In genomic region chr1:154219511-154219910, GRCh38 we compare ENCODE assay signal across 9 cellular contexts. TPM values are rescaled to one million over a fixed set of nuclear protein-coding genes. Genes with fewer than 3 reads are reported as not detected.
DNase-seq lines count a peak whose midpoint lies in the region; ATAC-seq and TF ChIP-seq lines count a peak whose summit lies in the region.
"Had no signal": no experiment of that assay in that cellular context is flagged by ENCODE, and none has a peak within 500 bp of the region (broad histone marks: within the 10 kb centered on the region; RNA-seq: fewer than 3 reads in every experiment).

No MANE protein-coding gene starts in this region.

- intact Hi-C loops in ascending aorta (cut with DNase I) (no loop called here), testis (cut with DNase I; ENCODE audit: low total_unique reads) (no loop called here)

- DNase-seq in CD1c-positive myeloid dendritic cell (ENCODE audit: extremely low spot score) (peak; percentile 43), ascending aorta (ENCODE audit: low spot score in 2 of 2) (no peak), left kidney (ENCODE audit: low read depth, low spot score) (peak; percentile 49), testis (peak; percentile 54), NCI-H524 treated with DMSO at 0.1 percent for 48 hours (lab: John Stamatoyannopoulos, UW) (no peak), amniotic stem cell (lab: John Stamatoyannopoulos, UW) (no peak)

- no peaks in the 10 kb centered on the region for H3K27me3 ChIP-seq in ascending aorta
- H3K27me3 ChIP-seq in testis, result no peaks in the 10 kb centered on the region

- H3K4me1 ChIP-seq in ascending aorta, result peaks cover 20 to 25% of the 10 kb centered on the region in 2 donors
- H3K4me1 ChIP-seq in testis, result peaks cover 32% of the 10 kb centered on the region

- no peak for TF ChIP-seq POLR2A in testis (IDR thresholded peaks at IDR 0.05)

- H3K9me3 ChIP-seq in ascending aorta (no peaks in the 10 kb centered on the region), testis (no peaks in the 10 kb centered on the region)

- no peak for ATAC-seq in HG03095 (IDR thresholded peaks at IDR 0.05; ENCODE audit: unreplicated experiment)

- peak overlapping the region; percentile 96 to 98 for H3K27ac ChIP-seq in ascending aorta
- H3K27ac ChIP-seq in testis, result peak overlapping the region; percentile 98

- TF ChIP-seq EP300 in Ishikawa (IDR thresholded peaks at IDR 0.05; ENCODE audit: borderline replicate concordance), result no peak

- TF ChIP-seq RAD21 in Ishikawa (IDR thresholded peaks at IDR 0.05; ENCODE audit: low read depth), result no peak

- peak overlapping the region; percentile 74 to 98 for H3K4me3 ChIP-seq in ascending aorta
- peak overlapping the region; percentile 75 to 98 for H3K4me3 ChIP-seq in testis

- TF ChIP-seq CTCF in ascending aorta (IDR thresholded peaks at IDR 0.05), result no peak
- no peak for TF ChIP-seq CTCF in testis (IDR thresholded peaks at IDR 0.05)

- 6% methylated on average over 5 of the region's 5 CpGs for WGBS in testis, 2 donors

- H3K36me3 ChIP-seq in ascending aorta (peaks cover 18 to 19% of the 10 kb centered on the region in 2 donors), testis (ENCODE audit: low read depth, missing control alignments) (no peaks in the 10 kb centered on the region)

TF ChIP-seq in Ishikawa, 13 proteins besides CTCF, POLR2A, EP300 and RAD21:
- TF ChIP-seq MAX (IDR thresholded peaks at IDR 0.05) (peak; percentile 17; the same call in 1 of the 2 replicates), FOXM1 (IDR thresholded peaks at IDR 0.05; ENCODE audit: borderline replicate concordance, low read depth) (no peak), TEAD4 (IDR thresholded peaks at IDR 0.05) (no peak)

RNA-seq across cellular contexts. Expression of gene UBAP2L, which starts 1.2 kb away (rescaled TPM):
- total RNA-seq in ascending aorta (67.8 TPM), testis (100 to 1,000 TPM; 159 to 166 TPM)
- 174 TPM for polyA plus RNA-seq in testis (ENCODE audit: insufficient read depth, low read depth, low replicate concordance)

RNA-seq across cellular contexts. Expression of gene CFAP141, which starts 13.4 kb away (rescaled TPM):
- total RNA-seq in ascending aorta (not detected), testis (1 to 10 TPM; 4.0 to 8.4 TPM)
- 38.3 TPM for polyA plus RNA-seq in testis (ENCODE audit: insufficient read depth, low read depth, low replicate concordance)
- total RNA-seq: temporal lobe had no signal

RNA-seq across cellular contexts. Expression of gene TPM3, which starts 27.6 kb away (rescaled TPM):
- total RNA-seq in ascending aorta, result 254 TPM
- 100 to 1,000 TPM; 290 to 356 TPM for total RNA-seq in testis
- polyA plus RNA-seq in testis (ENCODE audit: insufficient read depth, low read depth, low replicate concordance), result 266 TPM

RNA-seq across cellular contexts. Expression of gene HAX1, which starts 52.9 kb away (rescaled TPM):
- total RNA-seq in ascending aorta, result 270 TPM
- total RNA-seq in testis, result 10 to 100 TPM; 92.7 to 98.9 TPM
- 192 TPM for polyA plus RNA-seq in testis (ENCODE audit: insufficient read depth, low read depth, low replicate concordance)

Comparison
In these comparisons a context has a peak if more than half of its experiments do, and no peak if none do; other contexts are left out.
1. DNase-seq: peak in CD1c-positive myeloid dendritic cell (single experiment), left kidney (single experiment) and testis (single experiment); none in ascending aorta (0 of 2), NCI-H524 treated with DMSO at 0.1 percent for 48 hours (single experiment) and amniotic stem cell (single experiment).